1 cellular context compared by ENCODE assay signal in genomic region chr10:130577039-130577438, GRCh38.
TF ChIP-seq lines count a peak whose summit lies in the region.

No MANE protein-coding gene starts in this region.

TF ChIP-seq in H1, 55 proteins besides CTCF, POLR2A, EP300 and RAD21 (continued from another document):
- TF ChIP-seq YY1 (IDR thresholded peaks at IDR 0.05; ENCODE audit: low read depth, low read length) = no peak
